ENCODE assay signal across 25 cellular contexts in the genomic region with DNA sequence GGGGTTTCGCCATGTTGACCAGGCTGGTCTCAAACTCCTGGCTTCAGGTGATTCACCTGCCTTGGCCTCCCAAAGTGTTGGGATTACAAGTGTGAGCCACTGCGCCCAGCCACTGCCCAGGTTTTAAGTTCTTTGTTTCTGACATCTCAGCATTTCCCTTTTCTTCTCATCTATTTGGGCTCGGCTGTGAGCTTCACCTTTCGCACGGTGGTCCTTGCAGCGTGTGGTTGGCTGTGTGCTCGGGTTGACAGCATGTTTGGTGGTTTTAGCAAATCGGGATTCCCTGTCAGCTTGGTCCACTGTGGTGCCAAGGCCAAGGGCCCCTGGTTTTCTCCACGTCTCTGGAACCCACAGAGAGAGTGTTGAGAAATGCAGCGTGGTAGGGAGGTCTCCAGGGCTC.
"Had no signal": no experiment of that assay in that cellular context is flagged by ENCODE, and none has a peak within 500 bp of the region (broad histone marks: within the 10 kb centered on the region; RNA-seq: fewer than 3 reads in every experiment).

No MANE protein-coding gene starts in this region.

- H3K9me3 Mint-ChIP-seq: central memory CD8-positive, alpha-beta T cell had no signal

- ATAC-seq: gastrocnemius medialis, left lung, natural killer cell, pancreas, right lobe of liver had no signal

- H3K27me3 Mint-ChIP-seq: activated naive CD8-positive, alpha-beta T cell; central memory CD8-positive, alpha-beta T cell had no signal

- H3K4me1 ChIP-seq: adrenal gland, ascending aorta, colonic mucosa, esophagus squamous epithelium, gastrocnemius medialis, left lung, pancreas, right lobe of liver, upper lobe of left lung had no signal

- H3K27me3 ChIP-seq: adrenal gland, ascending aorta, brain microvascular endothelial cell, colonic mucosa, gastrocnemius medialis, pancreas, right lobe of liver, upper lobe of left lung had no signal

- DNase-seq: activated CD4-positive, alpha-beta T cell treated with anti-CD3 and anti-CD28 coated beads, Interleukin-2, amount 50 U/mL, for 4 hours; activated gamma-delta T cell treated with Interleukin-2 at 50 U/mL for 16 hours; brain microvascular endothelial cell; colonic mucosa; esophagus squamous epithelium; hippocampal formation; kidney glomerular epithelial cell; mammary epithelial cell; natural killer cell; SIG-M5; SK-N-SH; small intestine; stimulated activated CD4-positive, alpha-beta T cell treated with anti-CD3 and anti-CD28 coated beads, Interleukin-4, amount 100 ng/mL, for 1 hour; stimulated activated naive CD4-positive, alpha-beta T cell treated with Interleukin-2 at 50 U/mL for 16 hours; upper lobe of left lung had no signal

- H3K4me1 Mint-ChIP-seq: endodermal cell, mesothelial cell of epicardium had no signal

- H3K9me3 ChIP-seq: adrenal gland, colonic mucosa, pancreas had no signal

- H3K27ac Mint-ChIP-seq: activated naive CD8-positive, alpha-beta T cell; endodermal cell; mesothelial cell of epicardium; natural killer cell had no signal

- H3K4me3 Mint-ChIP-seq: activated naive CD8-positive, alpha-beta T cell; central memory CD8-positive, alpha-beta T cell; endodermal cell; mesothelial cell of epicardium; natural killer cell had no signal

- H3K27ac ChIP-seq: adrenal gland, ascending aorta, brain microvascular endothelial cell, colonic mucosa, esophagus squamous epithelium, gastrocnemius medialis, left lung, pancreas, right lobe of liver, upper lobe of left lung had no signal

- H3K36me3 ChIP-seq: adrenal gland, ascending aorta, brain microvascular endothelial cell, colonic mucosa, esophagus squamous epithelium, gastrocnemius medialis, left lung, pancreas, right lobe of liver, upper lobe of left lung had no signal

- H3K36me3 Mint-ChIP-seq: mesothelial cell of epicardium had no signal

- H3K4me3 ChIP-seq: adrenal gland, ascending aorta, colonic mucosa, esophagus squamous epithelium, gastrocnemius medialis, left lung, pancreas, right lobe of liver, upper lobe of left lung had no signal
